8 cellular contexts compared by ENCODE assay signal in genomic region chr2:100562613-100563406, GRCh38. TPM values are rescaled to one million over a fixed set of nuclear protein-coding genes. Genes with fewer than 3 reads are reported as not detected.
A peak's percentile ranks its signal among the peaks of the same experiment; 100 is the strongest.
DNase-seq lines count a peak whose midpoint lies in the region; ATAC-seq and TF ChIP-seq lines count a peak whose summit lies in the region.

Gene PDCL3 (plus strand): TSS chr2:100562993. CDS start chr2:100563068, 75 bp downstream.

- peak; percentile 99 for DNase-seq in AG09309 (ENCODE audit: low read depth)
- peak; percentile 98 for DNase-seq in NCI-H226
- peak; percentile 94 for DNase-seq in WTC11 (ENCODE audit: low spot score)
- DNase-seq in cardiac fibroblast (ENCODE audit: low read depth in 2 of 2), result peak; percentile 99
- peak; percentile 96 for DNase-seq in iPS-NIHi7 (ENCODE audit: extremely low spot score)
- DNase-seq in smooth muscle cell (lab: John Stamatoyannopoulos, UW; ENCODE audit: unreplicated experiment), result peak; percentile 98

- H3K4me1 ChIP-seq in smooth muscle cell (ENCODE audit: low read depth), result no peaks in the 10 kb centered on the region

- peaks cover 14% of the 10 kb centered on the region for H3K79me2 ChIP-seq in smooth muscle cell (ENCODE audit: low read depth)

- H3K4me2 ChIP-seq in smooth muscle cell, result peak within 1 kb of the TSS; percentile 96

- no peaks in the 10 kb centered on the region for H3K27me3 ChIP-seq in smooth muscle cell (ENCODE audit: low read depth)

- CTCF ChIA-PET in WTC11 (lab: Charles Lee), result interaction anchor here (0.6 to 1.9 kb wide), 10 partner anchors 13 to 301 kb away, joined by 3 to 9 read pairs (median 3); no protein-coding TSS in a partner anchor

- peak within 1 kb of the TSS; percentile 82 for H3K4me3 Mint-ChIP-seq in WTC11

- H3K27ac Mint-ChIP-seq in WTC11, result peak within 1 kb of the TSS; percentile 97

- H4K20me1 ChIP-seq in smooth muscle cell (ENCODE audit: low read depth), result no peaks in the 10 kb centered on the region

- H2AFZ ChIP-seq in smooth muscle cell (ENCODE audit: low read depth), result peak within 1 kb of the TSS; percentile 95

- H3K4me3 ChIP-seq in AG09309 (ENCODE audit: control insufficient read depth, low read depth, low read length) (peak within 1 kb of the TSS; percentile 88), cardiac fibroblast (replicated peaks in 1 of 2; ENCODE audit: low read depth in 2 of 2, low read length in 2 of 2) (peak within 1 kb of the TSS; percentile 84 to 87), smooth muscle cell (peak within 1 kb of the TSS; percentile 89)

- peaks cover 21% of the 10 kb centered on the region for H3K36me3 Mint-ChIP-seq in WTC11

- ATAC-seq in GM18909 (IDR thresholded peaks at IDR 0.05; ENCODE audit: poor library complexity, unreplicated experiment), result peak; percentile 95
- ATAC-seq in HG03175 (IDR thresholded peaks at IDR 0.05; ENCODE audit: unreplicated experiment), result peak; percentile 93
- ATAC-seq in WTC11, result peak; percentile 93

- H3K27ac ChIP-seq in smooth muscle cell (ENCODE audit: low read depth), result peak within 1 kb of the TSS; percentile 69

- H3F3A ChIP-seq in smooth muscle cell (ENCODE audit: low read depth), result no peaks in the 10 kb centered on the region

- peaks cover 3% of the 10 kb centered on the region for H3K9me3 Mint-ChIP-seq in WTC11

- H3K9ac ChIP-seq in smooth muscle cell (ENCODE audit: low read depth), result peak within 1 kb of the TSS; percentile 95

- no peaks in the 10 kb centered on the region for H3K36me3 ChIP-seq in smooth muscle cell (ENCODE audit: low read depth)

- POLR2A ChIA-PET in WTC11 (lab: Charles Lee), result interaction anchor here (0.9 to 1.5 kb wide), 2 partner anchors 63 to 146 kb away, joined by 3 to 4 read pairs; no protein-coding TSS in a partner anchor

- H3K9me3 ChIP-seq in smooth muscle cell (replicated peaks; ENCODE audit: low read depth), result no peaks in the 10 kb centered on the region

- peaks cover 17% of the 10 kb centered on the region for H3K4me1 Mint-ChIP-seq in WTC11

- no peaks in the 10 kb centered on the region for H3K27me3 Mint-ChIP-seq in WTC11 (ENCODE audit: low read depth)

- TF ChIP-seq CTCF in AG09309 (IDR thresholded peaks at IDR 0.05; ENCODE audit: control insufficient read depth, insufficient read depth, low read depth, low read length, missing control alignments), result peak; percentile 7
- TF ChIP-seq CTCF in WTC11 (IDR thresholded peaks at IDR 0.05), result no peak
- no peak for TF ChIP-seq CTCF in cardiac fibroblast (IDR thresholded peaks at IDR 0.05; ENCODE audit: low read depth, low read length)
- peak; percentile 9 for TF ChIP-seq CTCF in smooth muscle cell (IDR thresholded peaks at IDR 0.05; ENCODE audit: borderline replicate concordance, insufficient read depth, poor library complexity, severe bottlenecking)

- under 1% methylated on average over 52 of the region's 62 CpGs for WGBS in smooth muscle cell (ENCODE audit: low lambda C conversion rate)

TF ChIP-seq in WTC11, 78 proteins besides CTCF, POLR2A, EP300 and RAD21 (continues in another document):
- no peak for TF ChIP-seq ZNF423 (CRISPR knock-in tag; IDR thresholded peaks at IDR 0.05)
- no peak for TF ChIP-seq AR (CRISPR knock-in tag; IDR thresholded peaks at IDR 0.05)
- TF ChIP-seq AFF4 (CRISPR knock-in tag; IDR thresholded peaks at IDR 0.05; ENCODE audit: borderline replicate concordance), result no peak
- peak; percentile 79; the same call in 1 of the 2 replicates for TF ChIP-seq FOXK1 (CRISPR knock-in tag; IDR thresholded peaks at IDR 0.05)
- TF ChIP-seq ATF3 (CRISPR knock-in tag; conservative IDR thresholded peaks at IDR 0.05), result no peak
- TF ChIP-seq NFYB (CRISPR knock-in tag; conservative IDR thresholded peaks at IDR 0.05; ENCODE audit: low read depth), result no peak
- TF ChIP-seq FOXJ3 (CRISPR knock-in tag; IDR thresholded peaks at IDR 0.05; ENCODE audit: borderline replicate concordance), result no peak
- TF ChIP-seq ATF2 (CRISPR knock-in tag; IDR thresholded peaks at IDR 0.05; ENCODE audit: borderline replicate concordance, low read depth), result no peak
- peak; percentile 96 for TF ChIP-seq SP1 (CRISPR knock-in tag; conservative IDR thresholded peaks at IDR 0.05)
- TF ChIP-seq SMAD4 (CRISPR knock-in tag; IDR thresholded peaks at IDR 0.05), result no peak
- no peak for TF ChIP-seq IRF1 (CRISPR knock-in tag; IDR thresholded peaks at IDR 0.05)

RNA-seq across cellular contexts. Expression of gene PDCL3, which starts in this region (rescaled TPM):
- total RNA-seq in WTC11 (2021), result 22.0 to 22.9 TPM (median 22.1 TPM) in 3 replicates
- total RNA-seq in smooth muscle cell, result 8.8 and 15.4 TPM in 2 replicates
- 12.6 and 26.2 TPM in 2 replicates for polyA plus RNA-seq in smooth muscle cell

Comparison
In these comparisons a context has a peak if more than half of its experiments do, and no peak if none do; other contexts are left out.
1. Peak in every context shown above with its lines: DNase-seq, ATAC-seq, H3K4me3 ChIP-seq and H3K27ac ChIP-seq.
2. CTCF ChIP-seq: peak in AG09309 (single experiment) and smooth muscle cell (single experiment); none in WTC11 (single experiment) and cardiac fibroblast (single experiment).